14 cellular contexts compared by ENCODE assay signal in the genomic region with DNA sequence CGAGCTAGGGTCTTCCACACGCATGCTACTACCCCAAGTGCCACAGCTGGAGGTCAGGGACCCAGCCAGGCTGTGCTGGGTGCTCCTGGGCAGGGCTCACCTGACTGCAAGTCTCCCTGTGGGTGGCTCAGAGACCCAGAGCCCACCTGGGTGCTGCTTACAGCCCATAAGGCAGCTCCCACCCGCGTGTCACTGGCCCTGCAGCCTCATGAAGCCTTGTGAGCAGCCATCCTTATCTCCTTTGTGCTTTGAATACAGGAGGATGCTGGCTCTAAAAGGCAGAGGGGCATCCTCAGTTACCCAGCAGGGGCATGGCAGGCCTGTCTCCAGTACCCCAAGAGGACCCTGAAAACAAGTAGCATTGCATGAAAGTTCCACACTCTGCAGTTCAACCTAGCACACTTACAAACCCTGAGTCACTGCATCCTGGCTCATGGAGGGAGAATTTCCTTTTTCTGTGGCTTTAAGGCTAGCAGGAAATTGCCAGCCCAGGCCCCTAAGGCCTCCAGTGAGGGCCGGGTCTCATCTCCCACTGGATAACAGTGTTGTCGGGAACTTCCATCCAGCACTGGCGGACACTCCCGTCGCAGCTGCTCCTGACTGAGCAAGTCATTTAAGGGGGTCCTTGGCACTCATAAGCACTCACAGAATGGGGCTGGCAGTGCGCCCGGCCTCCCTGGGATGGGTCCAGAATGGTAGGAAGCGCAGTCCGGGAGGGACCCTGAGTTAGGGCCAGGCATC.
DNase-seq lines count a peak whose midpoint lies in the region; ATAC-seq and TF ChIP-seq lines count a peak whose summit lies in the region.
"Had no signal": no experiment of that assay in that cellular context is flagged by ENCODE, and none has a peak within 500 bp of the region (broad histone marks: within the 10 kb centered on the region; RNA-seq: fewer than 3 reads in every experiment).

No MANE protein-coding gene starts in this region.

- intact Hi-C loops in left lung (cut with DNase I) = no loop called here
- intact Hi-C loops in colonic mucosa (cut with DNase I) = no loop called here

- DNase-seq in EH (ENCODE audit: low read depth) (peak; percentile 1), NCI-H226 (peak; percentile 33), left lung (no peak), NCI-H2029 treated with DMSO at 0.1 percent for 48 hours (lab: John Stamatoyannopoulos, UW) (no peak), colonic mucosa (no peak), OCI-M2 (lab: John Stamatoyannopoulos, UW; ENCODE audit: unreplicated experiment) (no peak), SKM-1 treated with dmso at 0.1 percent for 144 hours (lab: John Stamatoyannopoulos, UW; ENCODE audit: unreplicated experiment) (no peak)
- DNase-seq: activated CD8-positive, alpha-beta T cell treated with anti-CD3 and anti-CD28 coated beads for 36 hours; BE2C; GDM1; natural killer cell; NCI-H2107; PC-9 had no signal

- TF ChIP-seq CTCF in left lung (IDR thresholded peaks at IDR 0.05) = no peak
- TF ChIP-seq CTCF in colonic mucosa (IDR thresholded peaks at IDR 0.05) = no peak

- no peaks in the 10 kb centered on the region for H3K9me3 ChIP-seq in left lung
- no peaks in the 10 kb centered on the region for H3K9me3 ChIP-seq in colonic mucosa
- H3K9me3 ChIP-seq: BE2C had no signal

- no peaks in the 10 kb centered on the region for H3K36me3 ChIP-seq in left lung
- H3K36me3 ChIP-seq in colonic mucosa = no peaks in the 10 kb centered on the region
- H3K36me3 ChIP-seq: BE2C had no signal

- H3K4me1 ChIP-seq in left lung (no peaks in the 10 kb centered on the region), colonic mucosa (no peaks in the 10 kb centered on the region)
- H3K4me1 ChIP-seq: BE2C had no signal

- H3K27me3 ChIP-seq in left lung (no peaks in the 10 kb centered on the region), colonic mucosa (no peaks in the 10 kb centered on the region)
- H3K27me3 ChIP-seq: BE2C had no signal

- no peak overlapping the region for H3K9ac ChIP-seq in colonic mucosa (ENCODE audit: low read depth in 2 of 2, low read length in 2 of 2)

- H3K27ac ChIP-seq in left lung = peak overlapping the region in 1 of 2 donors; percentile 66
- H3K27ac ChIP-seq in colonic mucosa = no peak overlapping the region
- H3K27ac ChIP-seq: PC-9 had no signal

- ATAC-seq in esophagus mucosa (peak; percentile 4), left lung (peak; percentile 39)
- ATAC-seq: activated CD8-positive, alpha-beta T cell treated with anti-CD3 and anti-CD28 coated beads for 36 hours; natural killer cell had no signal

- H3K4me3 ChIP-seq in left lung (no peak overlapping the region), colonic mucosa (no peak overlapping the region)
- H3K4me3 ChIP-seq: PC-9 had no signal

Comparison
In these comparisons a context has a peak if more than half of its experiments do, and no peak if none do; other contexts are left out.
1. DNase-seq: peak in EH (single experiment) and NCI-H226 (single experiment); none in left lung (0 of 2), NCI-H2029 treated with DMSO at 0.1 percent for 48 hours (single experiment), colonic mucosa (single experiment), OCI-M2 (single experiment) and SKM-1 treated with dmso at 0.1 percent for 144 hours (single experiment).